In genomic region chr7:98703916-98704315, GRCh38 we compare ENCODE assay signal across 16 cellular contexts.
"Had no signal": no experiment of that assay in that cellular context is flagged by ENCODE, and none has a peak within 500 bp of the region (broad histone marks: within the 10 kb centered on the region; RNA-seq: fewer than 3 reads in every experiment).

No MANE protein-coding gene starts in this region.

- H3K27me3 ChIP-seq: body of pancreas, colonic mucosa had no signal

- H3K4me1 ChIP-seq: colonic mucosa, left ventricle myocardium inferior had no signal

- DNase-seq: activated CD4-positive, alpha-beta T cell treated with anti-CD3 and anti-CD28 coated beads, Interleukin-2, amount 50 U/mL, for 1 hour; activated CD8-positive, alpha-beta memory T cell treated with anti-CD3 and anti-CD28 coated beads for 24 hours; activated gamma-delta T cell treated with Interleukin-2 at 50 U/mL for 16 hours; activated naive CD8-positive, alpha-beta T cell treated with anti-CD3 and anti-CD28 coated beads for 36 hours; amygdala; body of pancreas; central memory CD4-positive, alpha-beta T cell; colonic mucosa; hypothalamus; left ventricle myocardium inferior; naive thymus-derived CD4-positive, alpha-beta T cell had no signal

- ATAC-seq: activated CD4-positive, CD25-positive, alpha-beta regulatory T cell treated with anti-CD3 and anti-CD28 coated beads, Interleukin-2, amount 50 U/mL, for 24 hours; body of pancreas; mucosa of descending colon; naive thymus-derived CD4-positive, alpha-beta T cell; stimulated activated effector memory CD8-positive, alpha-beta T cell treated with anti-CD3 and anti-CD28 coated beads, Interleukin-12 subunit alpha, Interleukin-12 subunit beta, amount 100 ng/mL, for 72 hours had no signal

- H3K9me3 ChIP-seq: body of pancreas, colonic mucosa, left ventricle myocardium inferior, mucosa of descending colon, neutrophil had no signal

- H3K27ac ChIP-seq: body of pancreas, colonic mucosa, left ventricle myocardium inferior, neutrophil had no signal

- H3K4me3 ChIP-seq: body of pancreas, colonic mucosa, left ventricle myocardium inferior, mucosa of descending colon had no signal

- FAIRE-seq: endometrium had no signal

- H3K36me3 ChIP-seq: colonic mucosa, left ventricle myocardium inferior, neutrophil had no signal
